In the genomic region with DNA sequence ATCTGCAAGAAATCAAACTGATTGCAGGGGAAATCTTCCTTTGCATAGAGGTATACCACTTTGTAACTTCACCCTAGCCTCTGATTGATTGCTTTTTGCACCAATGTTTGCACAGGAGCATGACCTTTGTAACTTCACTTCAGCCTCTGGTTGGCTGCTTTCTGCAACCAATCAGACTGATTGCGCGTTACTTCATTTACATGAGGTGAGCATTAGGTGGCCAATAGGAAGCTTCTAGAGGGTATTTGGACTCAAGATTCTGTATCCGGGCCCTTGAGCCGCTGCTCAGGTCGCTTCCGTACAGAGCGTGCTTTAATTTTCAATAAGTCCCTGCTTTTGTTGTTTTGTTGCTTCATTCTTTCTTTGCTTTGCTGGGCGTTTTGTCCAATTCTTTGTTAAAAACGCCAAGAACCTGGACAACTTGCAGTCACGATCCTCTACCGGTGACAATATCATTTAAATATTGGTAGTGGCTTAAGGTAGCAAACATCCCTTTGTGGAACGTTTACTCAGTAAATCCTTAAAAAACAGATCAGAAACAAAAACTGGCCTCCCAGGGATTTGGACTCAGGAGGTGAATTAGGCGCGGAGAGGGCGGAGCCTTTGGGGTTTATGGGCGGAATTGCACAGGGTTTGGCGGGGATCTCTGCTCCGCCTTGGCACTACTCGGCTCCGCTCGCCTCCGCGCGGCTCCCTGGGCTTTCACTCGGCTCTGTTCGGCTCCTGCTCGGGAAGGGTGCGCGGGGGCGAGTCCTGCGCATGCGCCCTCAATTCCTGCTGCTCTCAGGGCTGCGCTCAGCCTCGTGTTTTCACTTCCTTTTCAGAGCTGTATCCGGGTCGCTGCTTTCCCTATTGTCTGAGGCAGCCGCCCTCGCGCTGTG, we compare ENCODE assay signal across 1 cellular context.
TF ChIP-seq lines count a peak whose summit lies in the region.

Gene PHF14 (plus strand): TSS at position 812 of the 881 bp plus-strand sequence. CDS start 452 bp downstream, outside the sequence.

TF ChIP-seq in GM12878, 131 proteins besides CTCF, POLR2A, EP300 and RAD21 (continued from another document):
- TF ChIP-seq, protein P1, sequence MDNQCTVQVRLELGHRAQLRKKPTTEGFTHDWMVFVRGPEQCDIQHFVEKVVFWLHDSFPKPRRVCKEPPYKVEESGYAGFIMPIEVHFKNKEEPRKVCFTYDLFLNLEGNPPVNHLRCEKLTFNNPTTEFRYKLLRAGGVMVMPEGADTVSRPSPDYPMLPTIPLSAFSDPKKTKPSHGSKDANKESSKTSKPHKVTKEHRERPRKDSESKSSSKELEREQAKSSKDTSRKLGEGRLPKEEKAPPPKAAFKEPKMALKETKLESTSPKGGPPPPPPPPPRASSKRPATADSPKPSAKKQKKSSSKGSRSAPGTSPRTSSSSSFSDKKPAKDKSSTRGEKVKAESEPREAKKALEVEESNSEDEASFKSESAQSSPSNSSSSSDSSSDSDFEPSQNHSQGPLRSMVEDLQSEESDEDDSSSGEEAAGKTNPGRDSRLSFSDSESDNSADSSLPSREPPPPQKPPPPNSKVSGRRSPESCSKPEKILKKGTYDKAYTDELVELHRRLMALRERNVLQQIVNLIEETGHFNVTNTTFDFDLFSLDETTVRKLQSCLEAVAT (IDR thresholded peaks at IDR 0.05), result peak; percentile 66
- no peak for TF ChIP-seq SKIL (IDR thresholded peaks at IDR 0.05; ENCODE audit: low read depth, poor library complexity, severe bottlenecking)
- no peak for TF ChIP-seq CUX1 (IDR thresholded peaks at IDR 0.05; ENCODE audit: insufficient replicate concordance, low read depth, low read length)
- no peak for TF ChIP-seq MEF2A (IDR thresholded peaks at IDR 0.05; ENCODE audit: insufficient read depth, low read depth, low read length)
- no peak for TF ChIP-seq CHD1 (IDR thresholded peaks at IDR 0.05; ENCODE audit: low read depth, low read length)
- TF ChIP-seq NR2C2 (IDR thresholded peaks at IDR 0.05; ENCODE audit: borderline replicate concordance, control insufficient read depth, insufficient read length, low read depth), result no peak
- no peak for TF ChIP-seq CHD4 (IDR thresholded peaks at IDR 0.05)
- no peak for TF ChIP-seq NFYA (IDR thresholded peaks at IDR 0.05; ENCODE audit: borderline replicate concordance, low read depth, low read length)
- TF ChIP-seq RFX5 (IDR thresholded peaks at IDR 0.05; ENCODE audit: low read depth, low read length), result no peak
- no peak for TF ChIP-seq SMARCA5 (IDR thresholded peaks at IDR 0.05)
- TF ChIP-seq SUZ12 (IDR thresholded peaks at IDR 0.05; ENCODE audit: unreplicated experiment), result no peak
- TF ChIP-seq YBX1 (IDR thresholded peaks at IDR 0.05), result no peak
- no peak for TF ChIP-seq DPF2 (IDR thresholded peaks at IDR 0.05)
- TF ChIP-seq, protein P2, sequence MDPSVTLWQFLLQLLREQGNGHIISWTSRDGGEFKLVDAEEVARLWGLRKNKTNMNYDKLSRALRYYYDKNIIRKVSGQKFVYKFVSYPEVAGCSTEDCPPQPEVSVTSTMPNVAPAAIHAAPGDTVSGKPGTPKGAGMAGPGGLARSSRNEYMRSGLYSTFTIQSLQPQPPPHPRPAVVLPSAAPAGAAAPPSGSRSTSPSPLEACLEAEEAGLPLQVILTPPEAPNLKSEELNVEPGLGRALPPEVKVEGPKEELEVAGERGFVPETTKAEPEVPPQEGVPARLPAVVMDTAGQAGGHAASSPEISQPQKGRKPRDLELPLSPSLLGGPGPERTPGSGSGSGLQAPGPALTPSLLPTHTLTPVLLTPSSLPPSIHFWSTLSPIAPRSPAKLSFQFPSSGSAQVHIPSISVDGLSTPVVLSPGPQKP (IDR thresholded peaks at IDR 0.05; ENCODE audit: low read depth, low read length), result no peak
- TF ChIP-seq EZH2 (IDR thresholded peaks at IDR 0.05; ENCODE audit: borderline replicate concordance, control insufficient read depth, low read depth, low read length), result no peak
- TF ChIP-seq, protein P3, sequence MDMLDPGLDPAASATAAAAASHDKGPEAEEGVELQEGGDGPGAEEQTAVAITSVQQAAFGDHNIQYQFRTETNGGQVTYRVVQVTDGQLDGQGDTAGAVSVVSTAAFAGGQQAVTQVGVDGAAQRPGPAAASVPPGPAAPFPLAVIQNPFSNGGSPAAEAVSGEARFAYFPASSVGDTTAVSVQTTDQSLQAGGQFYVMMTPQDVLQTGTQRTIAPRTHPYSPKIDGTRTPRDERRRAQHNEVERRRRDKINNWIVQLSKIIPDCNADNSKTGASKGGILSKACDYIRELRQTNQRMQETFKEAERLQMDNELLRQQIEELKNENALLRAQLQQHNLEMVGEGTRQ (IDR thresholded peaks at IDR 0.05; ENCODE audit: borderline replicate concordance, low read depth, low read length), result no peak
- TF ChIP-seq ZSCAN29 (IDR thresholded peaks at IDR 0.05), result no peak
- TF ChIP-seq ZBTB4 (CRISPR knock-in tag; IDR thresholded peaks at IDR 0.05), result no peak
- no peak for TF ChIP-seq TBL1XR1 (IDR thresholded peaks at IDR 0.05; ENCODE audit: low read depth, low read length)
- no peak for TF ChIP-seq BRCA1 (IDR thresholded peaks at IDR 0.05; ENCODE audit: low read depth, low read length)
- TF ChIP-seq, protein P4, sequence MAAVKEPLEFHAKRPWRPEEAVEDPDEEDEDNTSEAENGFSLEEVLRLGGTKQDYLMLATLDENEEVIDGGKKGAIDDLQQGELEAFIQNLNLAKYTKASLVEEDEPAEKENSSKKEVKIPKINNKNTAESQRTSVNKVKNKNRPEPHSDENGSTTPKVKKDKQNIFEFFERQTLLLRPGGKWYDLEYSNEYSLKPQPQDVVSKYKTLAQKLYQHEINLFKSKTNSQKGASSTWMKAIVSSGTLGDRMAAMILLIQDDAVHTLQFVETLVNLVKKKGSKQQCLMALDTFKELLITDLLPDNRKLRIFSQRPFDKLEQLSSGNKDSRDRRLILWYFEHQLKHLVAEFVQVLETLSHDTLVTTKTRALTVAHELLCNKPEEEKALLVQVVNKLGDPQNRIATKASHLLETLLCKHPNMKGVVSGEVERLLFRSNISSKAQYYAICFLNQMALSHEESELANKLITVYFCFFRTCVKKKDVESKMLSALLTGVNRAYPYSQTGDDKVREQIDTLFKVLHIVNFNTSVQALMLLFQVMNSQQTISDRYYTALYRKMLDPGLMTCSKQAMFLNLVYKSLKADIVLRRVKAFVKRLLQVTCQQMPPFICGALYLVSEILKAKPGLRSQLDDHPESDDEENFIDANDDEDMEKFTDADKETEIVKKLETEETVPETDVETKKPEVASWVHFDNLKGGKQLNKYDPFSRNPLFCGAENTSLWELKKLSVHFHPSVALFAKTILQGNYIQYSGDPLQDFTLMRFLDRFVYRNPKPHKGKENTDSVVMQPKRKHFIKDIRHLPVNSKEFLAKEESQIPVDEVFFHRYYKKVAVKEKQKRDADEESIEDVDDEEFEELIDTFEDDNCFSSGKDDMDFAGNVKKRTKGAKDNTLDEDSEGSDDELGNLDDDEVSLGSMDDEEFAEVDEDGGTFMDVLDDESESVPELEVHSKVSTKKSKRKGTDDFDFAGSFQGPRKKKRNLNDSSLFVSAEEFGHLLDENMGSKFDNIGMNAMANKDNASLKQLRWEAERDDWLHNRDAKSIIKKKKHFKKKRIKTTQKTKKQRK (IDR thresholded peaks at IDR 0.05; ENCODE audit: low read depth, low read length), result no peak
- TF ChIP-seq SRF (IDR thresholded peaks at IDR 0.05; ENCODE audit: low read depth in 2 of 2, low read length in 2 of 2), result 0 out of 4 replicates have a peak, but pooled peaks have one; percentile 13 to 62
- TF ChIP-seq CBFB (IDR thresholded peaks at IDR 0.05; ENCODE audit: low read depth), result 0 out of 2 replicates have a peak, but pooled peaks have one; percentile 45
- no peak for TF ChIP-seq HSF1 (IDR thresholded peaks at IDR 0.05; ENCODE audit: low read depth, low read length)
- peak; percentile 40 to 99 for TF ChIP-seq EGR1 (IDR thresholded peaks at IDR 0.05; ENCODE audit: borderline replicate concordance in 1 of 2, low read depth in 2 of 2, low read length in 2 of 2)
- no peak for TF ChIP-seq KDM1A (IDR thresholded peaks at IDR 0.05; ENCODE audit: borderline replicate concordance)
- TF ChIP-seq POLR2AphosphoS5 (IDR thresholded peaks at IDR 0.05; ENCODE audit: low read length), result peak; percentile 90
